Comparison of ENCODE assay signal across 12 cellular contexts in genomic region chr12:109581856-109582255, GRCh38. TPM values are rescaled to one million over a fixed set of nuclear protein-coding genes. Genes with fewer than 3 reads are reported as not detected.
DNase-seq lines count a peak whose midpoint lies in the region; ATAC-seq and TF ChIP-seq lines count a peak whose summit lies in the region.
"Had no signal": no experiment of that assay in that cellular context is flagged by ENCODE, and none has a peak within 500 bp of the region (broad histone marks: within the 10 kb centered on the region; RNA-seq: fewer than 3 reads in every experiment).

No MANE protein-coding gene starts in this region.

- H3K27me3 ChIP-seq in lung (ENCODE audit: control insufficient read depth, insufficient read depth) (no peaks in the 10 kb centered on the region), ovary (no peaks in the 10 kb centered on the region)
- H3K27me3 ChIP-seq: heart right ventricle had no signal

- TF ChIP-seq EP300 in ovary (IDR thresholded peaks at IDR 0.05) = no peak

- H3K4me1 ChIP-seq in lung (ENCODE audit: control insufficient read depth in 2 of 2, insufficient read depth in 2 of 2, low read length in 2 of 2) (peaks cover 0 to 5% of the 10 kb centered on the region in 2 donors), ovary (ENCODE audit: insufficient read depth) (no peaks in the 10 kb centered on the region)
- H3K4me1 ChIP-seq: HAP-1, heart right ventricle had no signal

- ATAC-seq in lung (ENCODE audit: insufficient read depth, low FRiP score) = peak; percentile 61
- no peak for ATAC-seq in HG02885 (IDR thresholded peaks at IDR 0.05; ENCODE audit: poor library complexity, unreplicated experiment)

- H3K9me3 ChIP-seq in lung (ENCODE audit: control insufficient read depth in 2 of 2, insufficient read depth in 1 of 2, low read length in 1 of 2) = no peaks in the 10 kb centered on the region
- H3K9me3 ChIP-seq in ovary = no peaks in the 10 kb centered on the region
- H3K9me3 ChIP-seq: HAP-1, heart right ventricle had no signal

- no peak for TF ChIP-seq POLR2A in ovary (IDR thresholded peaks at IDR 0.05)

- no peak overlapping the region for H3K4me3 ChIP-seq in AG10803 (ENCODE audit: low read length)
- no peak overlapping the region for H3K4me3 ChIP-seq in epithelial cell of esophagus (ENCODE audit: low read length)
- no peak overlapping the region for H3K4me3 ChIP-seq in lung
- no peak overlapping the region for H3K4me3 ChIP-seq in ovary
- H3K4me3 ChIP-seq: HAP-1, heart right ventricle had no signal

- H3K36me3 ChIP-seq in lung (ENCODE audit: control insufficient read depth in 2 of 2, insufficient read depth in 2 of 2, low read length in 2 of 2) (peaks cover 14 to 47% of the 10 kb centered on the region in 2 donors), ovary (no peaks in the 10 kb centered on the region)

- H3K27ac ChIP-seq in lung (ENCODE audit: low read depth in 1 of 2, low read length in 1 of 2) (peak overlapping the region in 1 of 2 donors; percentile 48), ovary (no peak overlapping the region)
- H3K27ac ChIP-seq: heart right ventricle had no signal

- intact Hi-C loops in ovary (cut with DNase I) = no loop called here

- DNase-seq in AG10803 (ENCODE audit: low read depth) (peak; percentile 19), NCI-H226 (peak; percentile 75), epithelial cell of esophagus (ENCODE audit: low read depth) (peak; percentile 93), lung (ENCODE audit: low spot score) (peak; percentile 52), globus pallidus (ENCODE audit: low spot score) (no peak), ovary (no peak)
- no peak for DNase-seq in stimulated activated naive CD4-positive, alpha-beta T cell (lab: John Stamatoyannopoulos, UW)
- DNase-seq: activated naive CD8-positive, alpha-beta T cell treated with anti-CD3 and anti-CD28 coated beads for 36 hours; dermis blood vessel endothelial cell; heart right ventricle had no signal

- WGBS in lung, 2 donors = 73 to 88% methylated on average over 8 of the region's 8 CpGs
- 77 to 85% (median 81%) methylated on average over 7 to 8 of the region's 8 CpGs for WGBS in ovary, 3 donors

- TF ChIP-seq CTCF in AG10803 (conservative IDR thresholded peaks at IDR 0.05; ENCODE audit: low read length) (no peak), epithelial cell of esophagus (IDR thresholded peaks at IDR 0.05; ENCODE audit: insufficient read depth, low read depth, low read length, missing control alignments) (no peak), lung (IDR thresholded peaks at IDR 0.05; ENCODE audit: control extremely low read depth, extremely low read depth) (no peak), ovary (IDR thresholded peaks at IDR 0.05) (no peak)

RNA-seq across cellular contexts. Expression of gene MVK, which starts 8.3 kb away (rescaled TPM):
- total RNA-seq in lung (10 to 100 TPM; 22.4 to 42.6 TPM), ovary (10 to 100 TPM in 5 of 7 donors, 1 to 10 TPM in 2; 7.4 to 66.4 (median 18.6) TPM)
- polyA plus RNA-seq in lung (10 to 100 TPM; 31.7 to 62.7 TPM), ovary (10 to 100 TPM; 14.0 to 21.1 TPM)

RNA-seq across cellular contexts. Expression of gene MMAB, which starts 8.6 kb away (rescaled TPM):
- total RNA-seq in lung (10 to 100 TPM; 23.8 to 86.4 TPM), ovary (10 to 100 TPM; 20.2 to 94.9 (median 41.0) TPM)
- polyA plus RNA-seq in lung (10 to 100 TPM; 69.3 to 90.2 TPM), ovary (10 to 100 TPM; 21.5 to 33.2 TPM)

Comparison
In these comparisons a context has a peak if more than half of its experiments do, and no peak if none do; other contexts are left out.
1. DNase-seq: peak in AG10803 (single experiment), NCI-H226 (single experiment), epithelial cell of esophagus (single experiment) and lung (single experiment); none in stimulated activated naive CD4-positive, alpha-beta T cell (0 of 6), globus pallidus (single experiment) and ovary (0 of 5).